ENCODE assay signal across 24 cellular contexts in genomic region chr18:34115409-34116081, GRCh38.
DNase-seq lines count a peak whose midpoint lies in the region; ATAC-seq, FAIRE-seq and TF ChIP-seq lines count a peak whose summit lies in the region.
"Had no signal": no experiment of that assay in that cellular context is flagged by ENCODE, and none has a peak within 500 bp of the region (broad histone marks: within the 10 kb centered on the region; RNA-seq: fewer than 3 reads in every experiment).

No MANE protein-coding gene starts in this region.

- DNase-seq in HepG2 (ENCODE audit: low spot score) (peak; percentile 32), right lobe of liver (no peak), brain microvascular endothelial cell (peak; percentile 28), lung (ENCODE audit: low spot score) (peak; percentile 30), neuronal stem cell (ENCODE audit: low spot score) (no peak), activated T-cell treated with anti-CD3 and anti-CD28 coated beads for 4 hours (no peak), NCI-H187 treated with DMSO at 0.1 percent for 48 hours (lab: John Stamatoyannopoulos, UW) (no peak)
- DNase-seq: 8988T; CD8-positive, alpha-beta T cell; DND-41; GDM1; NCI-H1048; NCI-H1436 treated with DMSO at 0.1 percent for 48 hours; NCI-H2081 treated with DMSO at 0.1 percent for 48 hours; NCI-H226; NK-92 treated with Interleukin-12 subunit alpha and Interleukin-12 subunit beta, amount 100 ng/mL, for 24 hours; SHP77 treated with DMSO at 0.1 percent for 48 hours had no signal

- no peak overlapping the region for H3K4me3 ChIP-seq in HepG2 (replicated peaks in 1 of 3; ENCODE audit: insufficient read depth in 1 of 3, low read depth in 2 of 3, low read length in 3 of 3)
- H3K4me3 ChIP-seq in right lobe of liver: no peak overlapping the region
- H3K4me3 ChIP-seq in brain microvascular endothelial cell (ENCODE audit: low read depth, low read length): no peak overlapping the region
- no peak overlapping the region for H3K4me3 ChIP-seq in lung
- H3K4me3 ChIP-seq in neuronal stem cell (ENCODE audit: low read length in 2 of 2): no peak overlapping the region
- H3K4me3 ChIP-seq: BLaER1, GM12878, HAP-1, K562 had no signal

- peak; percentile 21 for FAIRE-seq in HepG2 (lab: Jason Lieb, UNC)
- FAIRE-seq: GM12878, HTR-8/SVneo, K562 had no signal

- POLR2A ChIA-PET in HepG2 (lab: Yijun Ruan, JAX): no interaction called here

- WGBS in HepG2 (ENCODE audit: low lambda C conversion rate): 20% methylated on average over 5 of the region's 5 CpGs
- 63% methylated on average over 5 of the region's 5 CpGs for WGBS in right lobe of liver (ENCODE audit: insufficient coverage, low coverage, low lambda C conversion rate, missing lambda C conversion rate)
- WGBS in lung, 2 donors: 58 to 77% methylated on average over 5 of the region's 5 CpGs
- WGBS in neuronal stem cell (ENCODE audit: extremely low coverage in 2 of 2, insufficient read length in 2 of 2, insufficient replicate concordance in 1 of 2), 2 donors: no CpG with 5 or more reads among the region's 5 CpGs

- H4K20me1 ChIP-seq in HepG2 (ENCODE audit: insufficient read depth, low read length): no peaks in the 10 kb centered on the region
- H4K20me1 ChIP-seq: BLaER1 had no signal

- H3K23ac ChIP-seq in neuronal stem cell (ENCODE audit: low read depth, low read length, poor library complexity): no peak overlapping the region

- H4K91ac ChIP-seq in neuronal stem cell (ENCODE audit: low read depth, low read length, poor library complexity): no peak overlapping the region

- CTCF ChIA-PET in HepG2 (lab: Yijun Ruan, JAX; ENCODE audit: low intra/inter-chr PET ratio, low total read pairs): no interaction called here

- TF ChIP-seq CTCF in HepG2 (CRISPR knock-in tag; IDR thresholded peaks at IDR 0.05): no peak
- no peak for TF ChIP-seq CTCF in right lobe of liver (IDR thresholded peaks at IDR 0.05)
- no peak for TF ChIP-seq CTCF in brain microvascular endothelial cell (IDR thresholded peaks at IDR 0.05; ENCODE audit: low read depth, low read length, missing control alignments)
- no peak for TF ChIP-seq CTCF in lung (IDR thresholded peaks at IDR 0.05; ENCODE audit: control extremely low read depth, extremely low read depth)

- H2AFZ ChIP-seq in HepG2 (ENCODE audit: low read length) (no peak overlapping the region), neuronal stem cell (ENCODE audit: low read length) (no peak overlapping the region)

- H3K18ac ChIP-seq in neuronal stem cell (ENCODE audit: low read length): no peak overlapping the region

- H2AK5ac ChIP-seq in neuronal stem cell (ENCODE audit: low read depth, low read length): no peak overlapping the region

- no peak overlapping the region for H4K8ac ChIP-seq in neuronal stem cell (ENCODE audit: low read depth, low read length)

- H2BK15ac ChIP-seq in neuronal stem cell (ENCODE audit: low read length): no peak overlapping the region

- BruUV-seq in HepG2 (replicated peaks; lab: Mats Ljungman, UMichigan): no TSS peak

- H3K9ac ChIP-seq in HepG2 (ENCODE audit: insufficient read depth, low read depth, low read length) (no peak overlapping the region), neuronal stem cell (ENCODE audit: low read depth, low read length, poor library complexity) (no peak overlapping the region)
- H3K9ac ChIP-seq: BLaER1 had no signal

- no peaks in the 10 kb centered on the region for H3K27me3 ChIP-seq in HepG2 (ENCODE audit: control insufficient read depth in 1 of 2, insufficient read depth in 2 of 2, low read length in 2 of 2)
- H3K27me3 ChIP-seq in right lobe of liver: no peaks in the 10 kb centered on the region
- no peaks in the 10 kb centered on the region for H3K27me3 ChIP-seq in brain microvascular endothelial cell (replicated peaks)
- H3K27me3 ChIP-seq in lung (ENCODE audit: control insufficient read depth, insufficient read depth): no peaks in the 10 kb centered on the region
- peaks cover 0 to 28% (median 0%) of the 10 kb centered on the region in 3 experiments for H3K27me3 ChIP-seq in neuronal stem cell (ENCODE audit: control insufficient read depth in 3 of 3, insufficient read depth in 3 of 3, low read depth in 1 of 3, low read length in 3 of 3)
- H3K27me3 ChIP-seq: BLaER1 had no signal

- in situ Hi-C loops in HepG2 (cut with HindIII; ENCODE audit: extremely low pct_ligation_motif_present, low pct_unique_long_range_greater_than_20kb): no loop called here
- in situ Hi-C loops in brain microvascular endothelial cell (cut with HindIII; ENCODE audit: low pct_ligation_motif_present, low sequenced_read_pairs): no loop called here

- H2BK12ac ChIP-seq in neuronal stem cell (ENCODE audit: low read length): no peak overlapping the region

- H3K4me2 ChIP-seq in HepG2 (ENCODE audit: low read depth, low read length): peak overlapping the region; percentile 5; the same call in 1 of the 2 replicates
- no peak overlapping the region for H3K4me2 ChIP-seq in neuronal stem cell (ENCODE audit: insufficient read depth, low read length, poor library complexity, severe bottlenecking)
- H3K4me2 ChIP-seq: BLaER1 had no signal

- no peak overlapping the region for H2BK120ac ChIP-seq in neuronal stem cell (ENCODE audit: low read depth, low read length)

- intact Hi-C loops in HepG2 (cut with micrococcal nuclease; ENCODE audit: unreplicated experiment) (no loop called here), right lobe of liver (cut with DNase I) (no loop called here)

- H3K36me3 ChIP-seq in HepG2 (replicated peaks in 1 of 2; ENCODE audit: control insufficient read depth in 1 of 2, insufficient read depth in 2 of 2, low read length in 2 of 2): no peaks in the 10 kb centered on the region
- no peaks in the 10 kb centered on the region for H3K36me3 ChIP-seq in right lobe of liver
- H3K36me3 ChIP-seq in brain microvascular endothelial cell (replicated peaks): no peaks in the 10 kb centered on the region
- H3K36me3 ChIP-seq in lung (ENCODE audit: control insufficient read depth in 2 of 2, insufficient read depth in 2 of 2, low read length in 2 of 2): no peaks in the 10 kb centered on the region
- H3K36me3 ChIP-seq in neuronal stem cell (replicated peaks in 1 of 2; ENCODE audit: control insufficient read depth in 2 of 2, insufficient read depth in 2 of 2, low read length in 2 of 2): no peaks in the 10 kb centered on the region
- H3K36me3 ChIP-seq: BLaER1, HAP-1 had no signal

- TF ChIP-seq EP300 in HepG2 (IDR thresholded peaks at IDR 0.05; ENCODE audit: low read depth in 2 of 2, low read length in 2 of 2): no peak
- no peak for TF ChIP-seq EP300 in HepG2 (CRISPR knock-in tag; IDR thresholded peaks at IDR 0.05; ENCODE audit: borderline replicate concordance)

- H3K79me2 ChIP-seq in HepG2 (ENCODE audit: insufficient read depth, low read length): no peaks in the 10 kb centered on the region

- H3K4me1 ChIP-seq in HepG2 (ENCODE audit: insufficient read depth, low read length) (peaks cover 21% of the 10 kb centered on the region), right lobe of liver (no peaks in the 10 kb centered on the region), lung (ENCODE audit: control insufficient read depth in 2 of 2, insufficient read depth in 2 of 2, low read length in 2 of 2) (no peaks in the 10 kb centered on the region), neuronal stem cell (ENCODE audit: control insufficient read depth in 2 of 2, insufficient read depth in 1 of 2, low read depth in 1 of 2, low read length in 2 of 2) (peaks cover 0 to 3% of the 10 kb centered on the region in 2 donors)
- H3K4me1 ChIP-seq: BLaER1, HAP-1 had no signal

- H3K79me1 ChIP-seq in neuronal stem cell (ENCODE audit: low read depth, low read length): no peaks in the 10 kb centered on the region

- H3K27ac ChIP-seq in HepG2 (ENCODE audit: extremely low read length, insufficient read depth, low read length) (no peak overlapping the region), right lobe of liver (no peak overlapping the region), brain microvascular endothelial cell (no peak overlapping the region), lung (ENCODE audit: low read depth in 1 of 2, low read length in 1 of 2) (no peak overlapping the region), neuronal stem cell (replicated peaks; ENCODE audit: low read length) (no peak overlapping the region)
- H3K27ac ChIP-seq: BLaER1, HL-60 had no signal

- no peak overlapping the region for H2BK5ac ChIP-seq in neuronal stem cell (ENCODE audit: low read length)

- H3K9me3 ChIP-seq in HepG2 (ENCODE audit: low read length): no peaks in the 10 kb centered on the region
- H3K9me3 ChIP-seq in right lobe of liver: no peaks in the 10 kb centered on the region
- H3K9me3 ChIP-seq in lung (ENCODE audit: control insufficient read depth in 2 of 2, insufficient read depth in 1 of 2, low read length in 1 of 2): peaks cover 0 to 4% of the 10 kb centered on the region in 2 donors
- H3K9me3 ChIP-seq in neuronal stem cell (replicated peaks in 1 of 2; ENCODE audit: control insufficient read depth in 2 of 2, insufficient read depth in 1 of 2, low read depth in 1 of 2, low read length in 2 of 2): no peaks in the 10 kb centered on the region
- H3K9me3 ChIP-seq: HAP-1 had no signal

- TF ChIP-seq POLR2A in HepG2 (IDR thresholded peaks at IDR 0.05; ENCODE audit: insufficient read depth in 1 of 2, low read depth in 2 of 2, low read length in 2 of 2): no peak
- no peak for TF ChIP-seq POLR2A in right lobe of liver (IDR thresholded peaks at IDR 0.05)

- H3K4ac ChIP-seq in neuronal stem cell (ENCODE audit: low read length): no peak overlapping the region

- ATAC-seq in HepG2 (no peak), right lobe of liver (no peak), lung (ENCODE audit: insufficient read depth, low FRiP score) (peak; percentile 50), GM18519 (IDR thresholded peaks at IDR 0.05; ENCODE audit: low FRiP score, unreplicated experiment) (no peak)
- ATAC-seq: CD8-positive, alpha-beta T cell; K562 had no signal

- no peak overlapping the region for H3K14ac ChIP-seq in neuronal stem cell (ENCODE audit: low read length)

- no peak for TF ChIP-seq RAD21 in HepG2 (CRISPR knock-in tag; IDR thresholded peaks at IDR 0.05)

TF ChIP-seq in HepG2, 621 proteins besides CTCF, POLR2A, EP300 and RAD21:
- TF ChIP-seq CHD4 (IDR thresholded peaks at IDR 0.05; ENCODE audit: borderline replicate concordance, low read length) (no peak), SOX13 (IDR thresholded peaks at IDR 0.05) (no peak), SOX13 (CRISPR knock-in tag; conservative IDR thresholded peaks at IDR 0.05 in 1 of 2, IDR thresholded peaks at IDR 0.05 in 1 of 2) (peak in 1 of 2 experiments; percentile 30; a peak in 1 of 4 replicates)
TF ChIP-seq in HepG2: peak in this region for 1.

Comparison
In these comparisons a context has a peak if more than half of its experiments do, and no peak if none do; other contexts are left out.
1. DNase-seq: peak in HepG2 (single experiment), brain microvascular endothelial cell (single experiment) and lung (single experiment); none in right lobe of liver (0 of 3), neuronal stem cell (single experiment), activated T-cell treated with anti-CD3 and anti-CD28 coated beads for 4 hours (single experiment) and NCI-H187 treated with DMSO at 0.1 percent for 48 hours (single experiment).